Comparison of ENCODE assay signal across 1 cellular context in the genomic region with DNA sequence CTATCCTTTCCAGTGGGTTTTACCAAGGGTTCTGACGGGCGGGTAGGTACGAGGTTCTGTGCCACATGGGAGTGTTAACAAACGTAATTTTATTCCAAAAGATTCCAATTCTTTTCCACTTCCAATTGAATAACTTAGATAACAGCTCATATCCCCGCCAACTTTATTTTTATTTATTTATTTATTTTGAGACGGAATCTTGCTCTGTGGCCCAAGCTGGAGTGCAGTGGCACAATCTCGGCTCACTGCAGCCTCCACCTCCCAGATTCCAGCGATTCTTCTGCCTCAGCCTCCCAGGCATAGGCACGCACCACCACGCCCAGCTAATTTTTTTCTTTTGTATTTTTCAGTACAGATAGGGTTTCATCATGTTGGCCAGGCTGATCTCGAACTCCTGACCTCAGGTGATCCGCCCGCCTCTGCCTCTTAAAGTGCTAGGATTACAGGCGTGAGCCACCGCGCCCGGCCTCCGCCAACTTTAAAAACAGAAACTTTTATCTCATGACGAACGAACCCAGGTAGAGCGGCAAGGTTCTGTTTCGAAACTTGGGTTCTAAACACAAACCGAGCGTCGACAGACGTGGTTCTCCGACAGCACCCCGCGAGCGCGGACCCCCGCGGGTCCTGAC.
TF ChIP-seq lines count a peak whose summit lies in the region.

No MANE protein-coding gene starts in this region.

TF ChIP-seq in IMR-90, 13 proteins besides CTCF, POLR2A, EP300 and RAD21:
- peak; percentile 12; the same call in 1 of the 2 replicates for TF ChIP-seq BHLHE40 (IDR thresholded peaks at IDR 0.05; ENCODE audit: low read depth, low read length)
- no peak for TF ChIP-seq RFX5 (IDR thresholded peaks at IDR 0.05; ENCODE audit: low read depth, low read length)
